ENCODE assay signal across 8 cellular contexts in the genomic region with DNA sequence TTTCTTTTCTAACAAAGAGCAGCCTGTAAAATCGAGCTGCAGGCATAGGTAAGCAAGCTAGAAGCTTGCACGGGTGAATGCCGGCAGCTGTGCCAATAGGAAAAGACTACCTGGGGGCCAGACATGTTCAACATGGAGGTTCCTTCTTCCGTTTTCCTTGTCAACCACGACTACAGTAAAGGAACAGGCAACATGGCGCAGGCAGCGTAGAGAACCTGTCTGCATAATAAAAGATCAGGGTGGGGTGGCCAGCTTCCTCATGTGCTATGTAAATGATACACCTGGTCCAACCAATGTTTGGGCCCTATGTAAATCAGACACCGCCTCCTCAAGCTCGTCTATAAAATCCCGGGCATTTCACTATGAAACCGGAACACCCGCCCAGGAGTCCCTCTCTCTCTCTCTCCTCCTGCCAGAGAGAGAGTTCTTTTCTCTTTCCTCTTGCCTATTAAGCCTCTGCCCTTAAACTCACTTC.
DNase-seq lines count a peak whose midpoint lies in the region; ATAC-seq and TF ChIP-seq lines count a peak whose summit lies in the region.
"Had no signal": no experiment of that assay in that cellular context is flagged by ENCODE, and none has a peak within 500 bp of the region (broad histone marks: within the 10 kb centered on the region; RNA-seq: fewer than 3 reads in every experiment).

No MANE protein-coding gene starts in this region.

- peaks cover 31% of the 10 kb centered on the region for H3K27me3 ChIP-seq in skeletal muscle satellite cell (ENCODE audit: control insufficient read depth, insufficient read depth, low read length)
- no peaks in the 10 kb centered on the region for H3K27me3 ChIP-seq in colonic mucosa

- no peaks in the 10 kb centered on the region for H3K9me3 ChIP-seq in skeletal muscle satellite cell (replicated peaks; ENCODE audit: low read length)
- no peaks in the 10 kb centered on the region for H3K9me3 ChIP-seq in colonic mucosa

- H3K4me1 ChIP-seq in skeletal muscle satellite cell (ENCODE audit: control insufficient read depth, insufficient read depth, low read length) = no peaks in the 10 kb centered on the region
- H3K4me1 ChIP-seq in colonic mucosa = no peaks in the 10 kb centered on the region

- ATAC-seq in Right ventricle myocardium superior (ENCODE audit: poor library complexity) = peak; percentile 78

- DNase-seq in M059J (ENCODE audit: low read depth) (peak; percentile 93), NCI-H748 (lab: John Stamatoyannopoulos, UW; ENCODE audit: unreplicated experiment) (peak; percentile 100), Right ventricle myocardium superior (peak; percentile 44), MV-4-11 (lab: John Stamatoyannopoulos, UW) (no peak), colonic mucosa (no peak), ureter (ENCODE audit: low spot score) (no peak)
- DNase-seq: hypothalamus had no signal

- TF ChIP-seq CTCF in colonic mucosa (IDR thresholded peaks at IDR 0.05) = no peak

- intact Hi-C loops in Right ventricle myocardium superior (cut with DNase I) = no loop called here
- intact Hi-C loops in colonic mucosa (cut with DNase I) = no loop called here

- no peak overlapping the region for H3K9ac ChIP-seq in skeletal muscle satellite cell (ENCODE audit: low read depth, low read length)
- no peak overlapping the region for H3K9ac ChIP-seq in colonic mucosa (ENCODE audit: low read depth in 2 of 2, low read length in 2 of 2)

- peak overlapping the region; percentile 61 for H3K4me2 ChIP-seq in skeletal muscle satellite cell (ENCODE audit: low read length)

- H3K27ac ChIP-seq in colonic mucosa = no peak overlapping the region

- H3K36me3 ChIP-seq in skeletal muscle satellite cell (ENCODE audit: insufficient read depth, low read length) = no peaks in the 10 kb centered on the region
- no peaks in the 10 kb centered on the region for H3K36me3 ChIP-seq in colonic mucosa

- H3K4me3 ChIP-seq in skeletal muscle satellite cell (ENCODE audit: low read length) (no peak overlapping the region), colonic mucosa (no peak overlapping the region)

Comparison
In these comparisons a context has a peak if more than half of its experiments do, and no peak if none do; other contexts are left out.
1. DNase-seq: peak in M059J (single experiment), NCI-H748 (single experiment) and Right ventricle myocardium superior (single experiment); none in MV-4-11 (single experiment), colonic mucosa (single experiment) and ureter (single experiment).